1 cellular context compared by ENCODE assay signal in genomic region chr1:61334718-61335589, GRCh38.
TF ChIP-seq lines count a peak whose summit lies in the region.

No MANE protein-coding gene starts in this region.

TF ChIP-seq in H1, 55 proteins besides CTCF, POLR2A, EP300 and RAD21 (continued from another document):
- no peak for TF ChIP-seq E2F6 (IDR thresholded peaks at IDR 0.05)
- no peak for TF ChIP-seq KDM1A (IDR thresholded peaks at IDR 0.05; ENCODE audit: borderline replicate concordance, low read length)
- TF ChIP-seq, protein P1, sequence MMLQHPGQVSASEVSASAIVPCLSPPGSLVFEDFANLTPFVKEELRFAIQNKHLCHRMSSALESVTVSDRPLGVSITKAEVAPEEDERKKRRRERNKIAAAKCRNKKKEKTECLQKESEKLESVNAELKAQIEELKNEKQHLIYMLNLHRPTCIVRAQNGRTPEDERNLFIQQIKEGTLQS (IDR thresholded peaks at IDR 0.05; ENCODE audit: insufficient read depth, low read depth, low read length) = no peak
- TF ChIP-seq EZH2 (IDR thresholded peaks at IDR 0.05; ENCODE audit: low read depth, low read length, severe bottlenecking) = no peak
